ENCODE assay signal across 12 cellular contexts in the genomic region with DNA sequence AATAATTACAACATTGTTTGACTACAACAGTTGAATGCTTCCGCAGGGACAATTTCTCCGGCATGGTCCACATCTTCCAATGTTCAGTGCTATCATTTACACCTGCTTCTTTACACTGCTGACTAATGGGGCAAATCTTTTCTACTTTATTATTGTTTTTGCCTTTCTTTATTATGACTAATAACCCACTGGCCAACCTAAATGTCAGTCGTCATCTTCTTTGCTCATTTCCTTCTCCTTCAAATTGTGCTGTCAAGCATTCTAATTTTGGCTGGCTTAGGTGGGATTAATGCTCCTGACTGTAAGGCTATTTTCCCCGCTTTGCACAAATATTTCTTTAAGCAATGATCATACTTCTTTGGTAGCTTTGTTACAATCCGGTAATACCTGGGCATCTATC.
DNase-seq lines count a peak whose midpoint lies in the region; ATAC-seq and TF ChIP-seq lines count a peak whose summit lies in the region.
"Had no signal": no experiment of that assay in that cellular context is flagged by ENCODE, and none has a peak within 500 bp of the region (broad histone marks: within the 10 kb centered on the region; RNA-seq: fewer than 3 reads in every experiment).

No MANE protein-coding gene starts in this region.

- 0 out of 2 replicates have a peak overlapping the region, but pooled peaks have one; percentile 46 for H3K4ac ChIP-seq in IMR-90 (ENCODE audit: low read depth, low read length)

- H2AK5ac ChIP-seq in IMR-90 (ENCODE audit: low read depth, low read length), result no peak overlapping the region; the same call in 1 of the 2 replicates

- peaks cover 13% of the 10 kb centered on the region for H3K9me1 ChIP-seq in IMR-90 (ENCODE audit: insufficient read depth, low read length)

- no peak overlapping the region for H4K5ac ChIP-seq in IMR-90 (ENCODE audit: low read depth, low read length)

- H3K9me2 ChIP-seq in hepatocyte (replicated peaks; ENCODE audit: insufficient read depth), result no peaks in the 10 kb centered on the region

- TF ChIP-seq CTCF in IMR-90 (conservative IDR thresholded peaks at IDR 0.05; ENCODE audit: low read depth, low read length) (no peak), hepatocyte (IDR thresholded peaks at IDR 0.05; ENCODE audit: poor library complexity) (no peak), suprapubic skin (IDR thresholded peaks at IDR 0.05) (no peak)

- H3K4me1 ChIP-seq in IMR-90 (ENCODE audit: control insufficient read depth, insufficient read depth, low read length) (peaks cover 17% of the 10 kb centered on the region), hepatocyte (ENCODE audit: insufficient read depth) (peaks cover 26% of the 10 kb centered on the region), suprapubic skin (peaks cover 37% of the 10 kb centered on the region), aorta (ENCODE audit: control insufficient read depth in 1 of 2, insufficient read depth in 2 of 2, low read length in 2 of 2) (no peaks in the 10 kb centered on the region)

- H3K9me3 ChIP-seq in IMR-90 (ENCODE audit: control insufficient read depth, insufficient read depth, low read length) (peaks cover 3% of the 10 kb centered on the region; the same call in 1 of the 2 replicates), hepatocyte (ENCODE audit: low read depth) (no peaks in the 10 kb centered on the region), suprapubic skin (no peaks in the 10 kb centered on the region), aorta (ENCODE audit: control insufficient read depth, low read length) (no peaks in the 10 kb centered on the region)

- no peak overlapping the region for H4K91ac ChIP-seq in IMR-90 (ENCODE audit: insufficient read depth, low read depth, low read length)

- peak overlapping the region; percentile 57 for H2BK5ac ChIP-seq in IMR-90 (ENCODE audit: low read depth, low read length, poor library complexity, severe bottlenecking)

- no peak for TF ChIP-seq RAD21 in IMR-90 (IDR thresholded peaks at IDR 0.05; ENCODE audit: low read length)

- H4K8ac ChIP-seq in IMR-90 (ENCODE audit: low read depth in 2 of 2, low read length in 2 of 2), result 0 out of 4 replicates have a peak overlapping the region, but pooled peaks of 1 of the 2 experiments have one; percentile 2

- in situ Hi-C loops in IMR-90 (cut with MboI; ENCODE audit: low sequenced_read_pairs), result no loop called here

- no peaks in the 10 kb centered on the region for H3K36me3 ChIP-seq in IMR-90 (ENCODE audit: control insufficient read depth, insufficient read depth, low read length)
- no peaks in the 10 kb centered on the region for H3K36me3 ChIP-seq in hepatocyte (replicated peaks; ENCODE audit: insufficient read depth, low read depth)
- no peaks in the 10 kb centered on the region for H3K36me3 ChIP-seq in suprapubic skin
- no peaks in the 10 kb centered on the region for H3K36me3 ChIP-seq in aorta (ENCODE audit: control insufficient read depth in 1 of 2, insufficient read depth in 2 of 2, low read length in 1 of 2)

- no peaks in the 10 kb centered on the region for H4K20me1 ChIP-seq in IMR-90 (ENCODE audit: insufficient read depth, low read length)
- H4K20me1 ChIP-seq in hepatocyte (ENCODE audit: insufficient read depth, poor library complexity, severe bottlenecking), result no peaks in the 10 kb centered on the region

- H3K27me3 ChIP-seq in IMR-90 (ENCODE audit: control insufficient read depth, insufficient read depth, low read length) (no peaks in the 10 kb centered on the region), hepatocyte (no peaks in the 10 kb centered on the region), suprapubic skin (no peaks in the 10 kb centered on the region), aorta (ENCODE audit: control insufficient read depth in 1 of 2, insufficient read depth in 2 of 2, low read length in 1 of 2) (no peaks in the 10 kb centered on the region)

- POLR2A ChIA-PET in IMR-90 (lab: Charles Lee; ENCODE audit: unreplicated experiment), result no interaction called here

- no peak overlapping the region for H3K23ac ChIP-seq in IMR-90 (ENCODE audit: low read depth, low read length)

- no TSS peak for BruUV-seq in IMR-90 (replicated peaks; lab: Mats Ljungman, UMichigan)

- DNase-seq in IMR-90 (peak; percentile 45), astrocyte of the hippocampus (ENCODE audit: low read depth, low spot score) (peak; percentile 58), hepatocyte (ENCODE audit: low spot score) (no peak), suprapubic skin (ENCODE audit: low spot score in 2 of 2) (no peak), aorta (no peak), germinal center (ENCODE audit: low spot score) (no peak)
- DNase-seq: activated CD8-positive, alpha-beta memory T cell treated with anti-CD3 and anti-CD28 coated beads, Interleukin-2, amount 50 U/mL, for 48 hours; effector memory CD8-positive, alpha-beta T cell; NCI-H524 treated with DMSO at 0.1 percent for 48 hours had no signal

- H3K79me1 ChIP-seq in IMR-90 (ENCODE audit: low read depth in 1 of 2, low read length in 2 of 2), result peaks cover 0 to 6% of the 10 kb centered on the region in 2 experiments; a peak in 2 of 4 replicates

- no peak overlapping the region for H2AK9ac ChIP-seq in IMR-90 (replicated peaks; ENCODE audit: low read depth, low read length, poor library complexity)

- 0 out of 2 replicates have a peak overlapping the region, but pooled peaks have one; percentile 8 for H3K14ac ChIP-seq in IMR-90 (replicated peaks; ENCODE audit: low read depth, low read length)

- H2BK120ac ChIP-seq in IMR-90 (ENCODE audit: low read depth, low read length), result peak overlapping the region; percentile 26

- intact Hi-C loops in IMR-90 (cut with micrococcal nuclease), result no loop called here
- intact Hi-C loops in aorta (cut with DNase I), result loop anchor here (5.0 to 10.0 kb wide), 3 partner anchors 84 to 134 kb away; partner anchors contain the start of gene SOCS6 (in 1 of the 2)

- H3K4me3 ChIP-seq in IMR-90 (ENCODE audit: insufficient read depth, low read depth, low read length), result no peak overlapping the region
- H3K4me3 ChIP-seq in hepatocyte, result no peak overlapping the region
- no peak overlapping the region for H3K4me3 ChIP-seq in suprapubic skin
- no peak overlapping the region for H3K4me3 ChIP-seq in aorta (ENCODE audit: low read length in 2 of 2)

- H2AFZ ChIP-seq in IMR-90 (replicated peaks; ENCODE audit: low read length, poor library complexity) (no peak overlapping the region), hepatocyte (no peak overlapping the region)

- peak overlapping the region; percentile 58; the same call in 1 of the 2 replicates for H2BK20ac ChIP-seq in IMR-90 (ENCODE audit: low read depth, low read length)

- H2BK15ac ChIP-seq in IMR-90 (ENCODE audit: low read depth, low read length), result peak overlapping the region; percentile 76; the same call in 1 of the 3 replicates

- CTCF ChIA-PET in IMR-90 (lab: Yijun Ruan, JAX), result interaction anchor here (1.0 kb wide), 1 partner anchor 13 kb away, joined by 4 read pairs; no protein-coding TSS in a partner anchor

- 0 out of 2 replicates have a peak overlapping the region, but pooled peaks have one; percentile 24 for H3K56ac ChIP-seq in IMR-90 (ENCODE audit: extremely low read depth, insufficient read depth, low read length)

- H3K9ac ChIP-seq in IMR-90 (ENCODE audit: low read depth, low read length), result no peak overlapping the region

- H3K79me2 ChIP-seq in hepatocyte, result no peaks in the 10 kb centered on the region

- no CpG with 5 or more reads among the region's 5 CpGs for WGBS in IMR-90 (ENCODE audit: extremely low coverage in 2 of 2, insufficient read length in 1 of 2), 2 experiments
- WGBS in hepatocyte (ENCODE audit: low lambda C conversion rate, missing lambda C conversion rate), result 89% methylated on average over 5 of the region's 5 CpGs
- WGBS in suprapubic skin, result 89% methylated on average over 5 of the region's 5 CpGs
- 63 to 66% methylated on average over 5 of the region's 5 CpGs for WGBS in aorta, 2 donors

- no peak overlapping the region for H3K27ac ChIP-seq in IMR-90 (ENCODE audit: insufficient read depth, low read length)
- H3K27ac ChIP-seq in hepatocyte, result peak overlapping the region; percentile 1
- H3K27ac ChIP-seq in suprapubic skin, result peak overlapping the region; percentile 60
- H3K27ac ChIP-seq in aorta (ENCODE audit: low read depth in 1 of 2, low read length in 2 of 2), result no peak overlapping the region

- TF ChIP-seq POLR2A in IMR-90 (IDR thresholded peaks at IDR 0.05; ENCODE audit: low read depth, low read length) (no peak), suprapubic skin (IDR thresholded peaks at IDR 0.05) (no peak)

- no peak for TF ChIP-seq EP300 in suprapubic skin (IDR thresholded peaks at IDR 0.05)

- H3K4me2 ChIP-seq in IMR-90 (ENCODE audit: low read depth, low read length) (peak overlapping the region; percentile 73; the same call in 1 of the 2 replicates), hepatocyte (no peak overlapping the region)

- dilution Hi-C loops in IMR-90 (cut with HindIII; ENCODE audit: low sequenced_read_pairs, unreplicated experiment), result no loop called here

- H3K18ac ChIP-seq in IMR-90 (ENCODE audit: low read depth, low read length), result no peak overlapping the region

- ATAC-seq in IMR-90 (ENCODE audit: low read depth), result no peak
- ATAC-seq in aorta (ENCODE audit: low FRiP score), result no peak
- no peak for ATAC-seq in HG02885 (IDR thresholded peaks at IDR 0.05; ENCODE audit: poor library complexity, unreplicated experiment)
- ATAC-seq in HG02642 (IDR thresholded peaks at IDR 0.05; ENCODE audit: poor library complexity, unreplicated experiment), result no peak
- ATAC-seq: WTC11 had no signal

TF ChIP-seq in IMR-90, 13 proteins besides CTCF, POLR2A, EP300 and RAD21 (continues in another document):
- TF ChIP-seq, protein P1, sequence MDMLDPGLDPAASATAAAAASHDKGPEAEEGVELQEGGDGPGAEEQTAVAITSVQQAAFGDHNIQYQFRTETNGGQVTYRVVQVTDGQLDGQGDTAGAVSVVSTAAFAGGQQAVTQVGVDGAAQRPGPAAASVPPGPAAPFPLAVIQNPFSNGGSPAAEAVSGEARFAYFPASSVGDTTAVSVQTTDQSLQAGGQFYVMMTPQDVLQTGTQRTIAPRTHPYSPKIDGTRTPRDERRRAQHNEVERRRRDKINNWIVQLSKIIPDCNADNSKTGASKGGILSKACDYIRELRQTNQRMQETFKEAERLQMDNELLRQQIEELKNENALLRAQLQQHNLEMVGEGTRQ (IDR thresholded peaks at IDR 0.05; ENCODE audit: low read depth, low read length), result no peak
- no peak for TF ChIP-seq RFX5 (IDR thresholded peaks at IDR 0.05; ENCODE audit: low read depth, low read length)
- no peak for TF ChIP-seq SMC3 (IDR thresholded peaks at IDR 0.05; ENCODE audit: low read depth, low read length)
- no peak for TF ChIP-seq ELK1 (IDR thresholded peaks at IDR 0.05; ENCODE audit: borderline replicate concordance, low read depth, low read length)
- no peak for TF ChIP-seq FOS (IDR thresholded peaks at IDR 0.05; ENCODE audit: low read depth, low read length)

Comparison
In these comparisons a context has a peak if more than half of its experiments do, and no peak if none do; other contexts are left out.
1. DNase-seq: peak in IMR-90 (single experiment) and astrocyte of the hippocampus (single experiment); none in hepatocyte (single experiment), suprapubic skin (0 of 2), aorta (0 of 2) and germinal center (single experiment).
2. H3K27ac ChIP-seq: peak in hepatocyte (single experiment) and suprapubic skin (single experiment); none in IMR-90 (single experiment) and aorta (0 of 2).